21 cellular contexts compared by ENCODE assay signal in genomic region chr17:50563095-50563511, GRCh38. TPM values are rescaled to one million over a fixed set of nuclear protein-coding genes. Genes with fewer than 3 reads are reported as not detected.
DNase-seq lines count a peak whose midpoint lies in the region; ATAC-seq, FAIRE-seq and TF ChIP-seq lines count a peak whose summit lies in the region.
"Had no signal": no experiment of that assay in that cellular context is flagged by ENCODE, and none has a peak within 500 bp of the region (broad histone marks: within the 10 kb centered on the region; RNA-seq: fewer than 3 reads in every experiment).

No MANE protein-coding gene starts in this region.

- H3K36me3 ChIP-seq in cardiac muscle cell (no peaks in the 10 kb centered on the region), heart right ventricle (no peaks in the 10 kb centered on the region)
- H3K36me3 ChIP-seq: adrenal gland, prostate gland, thyroid gland had no signal

- H3K27ac ChIP-seq in cardiac muscle cell = no peak overlapping the region
- no peak overlapping the region for H3K27ac ChIP-seq in heart right ventricle
- H3K27ac ChIP-seq: adrenal gland, prostate gland, thyroid gland had no signal

- no peak for ATAC-seq in heart right ventricle
- no peak for ATAC-seq in GM18858 (IDR thresholded peaks at IDR 0.05; ENCODE audit: unreplicated experiment)
- ATAC-seq: esophagus mucosa, left lobe of liver, PC-3 had no signal

- no peak for TF ChIP-seq CTCF in cardiac muscle cell (IDR thresholded peaks at IDR 0.05; ENCODE audit: low read depth, low read length)
- TF ChIP-seq CTCF in heart right ventricle (IDR thresholded peaks at IDR 0.05) = no peak
- peak; percentile 4 for TF ChIP-seq CTCF in NB4 (IDR thresholded peaks at IDR 0.05; ENCODE audit: low read depth, low read length)
- peak; percentile 26 for TF ChIP-seq CTCF in fibroblast of the aortic adventitia (IDR thresholded peaks at IDR 0.05; ENCODE audit: insufficient read depth, low read length)

- intact Hi-C loops in heart right ventricle (cut with DNase I) = loop anchor here in 1 of 10 donors (5.0 kb wide), 1 partner anchor 39 kb away; no protein-coding TSS in a partner anchor

- H3K27me3 ChIP-seq in cardiac muscle cell (peaks cover 47% of the 10 kb centered on the region), heart right ventricle (peaks cover 17 to 95% (median 80%) of the 10 kb centered on the region in 7 donors)

- H3K4me1 ChIP-seq in cardiac muscle cell (ENCODE audit: low read depth) (peaks cover 37% of the 10 kb centered on the region), heart right ventricle (peaks cover 13 to 56% (median 39%) of the 10 kb centered on the region in 9 donors)

- FAIRE-seq in HTR-8/SVneo (lab: Jason Lieb, UNC) = no peak

- DNase-seq in cardiac muscle cell (ENCODE audit: low read depth in 1 of 2, low spot score in 1 of 2) = no peak
- no peak for DNase-seq in heart right ventricle
- no peak for DNase-seq in NB4 (ENCODE audit: low read depth)
- DNase-seq in fibroblast of the aortic adventitia (ENCODE audit: low read depth) = no peak
- DNase-seq in HTR-8/SVneo (ENCODE audit: insufficient read length, low spot score) = no peak
- no peak for DNase-seq in stimulated activated CD4-positive, alpha-beta T cell treated with anti-CD3 and anti-CD28 coated beads, Interleukin-1b, Interleukin-23, amount 100 ng/mL, for 48 hours
- DNase-seq in stimulated activated CD4-positive, alpha-beta T cell treated with anti-CD3 and anti-CD28 coated beads, Interleukin-4, amount 100 ng/mL, for 4 hours = no peak
- DNase-seq: activated effector memory CD4-positive, alpha-beta T cell treated with Interleukin-2 at 50 U/mL for 16 hours; adrenal gland; effector CD4-positive, alpha-beta T cell; NCI-H2171 treated with DMSO at 0.1 percent for 48 hours; PC-3; SHP77; stimulated activated naive CD4-positive, alpha-beta T cell treated with Interleukin-2 at 50 U/mL for 16 hours; thyroid gland had no signal

- no peaks in the 10 kb centered on the region for H3K9me3 ChIP-seq in cardiac muscle cell (ENCODE audit: low read depth)
- H3K9me3 ChIP-seq in heart right ventricle = no peaks in the 10 kb centered on the region
- H3K9me3 ChIP-seq: adrenal gland, prostate gland, thyroid gland had no signal

- no peak for TF ChIP-seq POLR2A in NB4 (IDR thresholded peaks at IDR 0.05; ENCODE audit: extremely low read depth, insufficient read length)

- H3K4me3 ChIP-seq in cardiac muscle cell (peak overlapping the region; percentile 64), heart right ventricle (no peak overlapping the region), NB4 (ENCODE audit: low read depth, low read length) (no peak overlapping the region), fibroblast of the aortic adventitia (ENCODE audit: low read depth, low read length) (no peak overlapping the region)
- H3K4me3 ChIP-seq: adrenal gland, prostate gland, thyroid gland had no signal

- WGBS in heart right ventricle, 2 donors = 70 to 75% methylated on average over 4 of the region's 4 CpGs

RNA-seq across cellular contexts. Expression of gene CACNA1G, which starts 2.6 kb away (rescaled TPM):
- total RNA-seq in cardiac muscle cell = 29.7 and 46.1 TPM in 2 replicates
- 19.0 and 22.8 TPM in 2 replicates for polyA plus RNA-seq in cardiac muscle cell
- under 1 TPM; 0.14 to 0.46 (median 0.27) TPM for total RNA-seq in heart right ventricle
- polyA plus RNA-seq in heart right ventricle = under 1 TPM; 0.04 to 0.22 TPM
- total RNA-seq in fibroblast of the aortic adventitia (ENCODE audit: low replicate concordance) = 0.41 and 1.8 TPM in 2 replicates
- total RNA-seq: glomerular endothelial cell had no signal

RNA-seq across cellular contexts. Expression of gene SPATA20, which starts 16.1 kb away (rescaled TPM):
- 194 and 216 TPM in 2 replicates for total RNA-seq in cardiac muscle cell
- polyA plus RNA-seq in cardiac muscle cell = 103 and 162 TPM in 2 replicates
- 10 to 100 TPM; 18.5 to 80.6 (median 63.3) TPM for total RNA-seq in heart right ventricle
- 10 to 100 TPM; 12.6 to 88.4 TPM for polyA plus RNA-seq in heart right ventricle
- total RNA-seq in fibroblast of the aortic adventitia (ENCODE audit: low replicate concordance) = 49.9 and 63.6 TPM in 2 replicates

RNA-seq across cellular contexts. Expression of gene EPN3, which starts 30.6 kb away (rescaled TPM):
- total RNA-seq in cardiac muscle cell (2.0 and 3.1 TPM in 2 replicates), heart right ventricle (10 to 100 TPM in 5 of 10 donors, 1 to 10 TPM in 5; 5.2 to 21.5 (median 10.1) TPM), fibroblast of the aortic adventitia (ENCODE audit: low replicate concordance) (not detected in 2 replicates)
- polyA plus RNA-seq in cardiac muscle cell (1.9 and 3.5 TPM in 2 replicates), heart right ventricle (10 to 100 TPM in 1 of 2 donors, 1 to 10 TPM in 1; 3.0 to 18.9 TPM)
- total RNA-seq: skeletal muscle tissue had no signal

RNA-seq across cellular contexts. Expression of gene MYCBPAP, which starts 54.9 kb away (rescaled TPM):
- total RNA-seq in cardiac muscle cell (1.2 and 3.2 TPM in 2 replicates), heart right ventricle (1 to 10 TPM in 4 of 10 donors, under 1 TPM in 6; 0.19 to 1.6 (median 0.59) TPM), fibroblast of the aortic adventitia (ENCODE audit: low replicate concordance) (0.99 and 1.7 TPM in 2 replicates)
- polyA plus RNA-seq in cardiac muscle cell (1.2 and 2.5 TPM in 2 replicates), heart right ventricle (under 1 TPM; 0.17 to 0.80 TPM)
- total RNA-seq: left lobe of liver had no signal

Comparison
In these comparisons a context has a peak if more than half of its experiments do, and no peak if none do; other contexts are left out.
1. RNA of gene CACNA1G, which starts 2.6 kb away (total RNA-seq): 29.7 to 46.1 TPM in cardiac muscle cell; 0.41 to 1.8 TPM in fibroblast of the aortic adventitia and 0.14 to 0.46 TPM in heart right ventricle; every median in the first group is over 10 times any median in the second.
2. CTCF ChIP-seq: peak in NB4 (single experiment) and fibroblast of the aortic adventitia (single experiment); none in cardiac muscle cell (single experiment) and heart right ventricle (0 of 9).